In the genomic region with DNA sequence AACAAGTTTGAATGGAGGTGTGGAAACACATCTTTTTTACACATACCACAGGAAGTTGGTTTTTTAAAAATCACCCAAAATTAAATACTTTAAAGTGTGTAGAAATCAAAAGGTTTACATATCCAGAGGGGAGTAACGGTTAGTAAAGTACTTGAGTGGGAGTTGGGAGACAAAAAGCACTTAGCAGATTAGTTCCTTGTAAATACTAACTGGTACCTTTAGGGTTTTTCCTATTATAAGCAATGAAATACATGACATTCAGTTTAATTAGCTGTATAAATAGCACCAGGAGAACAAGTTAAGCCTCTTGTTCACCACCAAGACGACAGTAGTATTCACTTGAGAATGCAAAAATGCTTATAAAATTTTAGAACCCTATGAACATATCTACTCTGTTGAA, we compare ENCODE assay signal across 27 cellular contexts.
"Had no signal": no experiment of that assay in that cellular context is flagged by ENCODE, and none has a peak within 500 bp of the region (broad histone marks: within the 10 kb centered on the region; RNA-seq: fewer than 3 reads in every experiment).

No MANE protein-coding gene starts in this region.

- H3K4me1 Mint-ChIP-seq: stimulated activated effector memory CD8-positive, alpha-beta T cell treated with anti-CD3 and anti-CD28 coated beads, Interleukin-12 subunit alpha, Interleukin-12 subunit beta, amount 100 ng/mL, for 72 hours; stimulated activated memory B cell treated with anti-CD40 and anti-IgM and Interleukin-4, amounts not matched to agents 10 μg/mL and 1 μg/mL and 100 μg/mL, for 72 hours; stimulated activated naive B cell treated with anti-CD40 and anti-IgM and Interleukin-4, amounts not matched to agents 10 μg/mL and 1 μg/mL and 100 μg/mL, for 72 hours; stimulated activated naive CD8-positive, alpha-beta T cell treated with anti-CD3 and anti-CD28 coated beads, Interleukin-15, amount 100 ng/mL, for 72 hours had no signal

- DNase-seq: stimulated activated CD4-positive, alpha-beta T cell treated with anti-CD3 and anti-CD28 coated beads, Interleukin-2, amount 100 ng/mL, for 48 hours; stimulated activated CD4-positive, alpha-beta T cell treated with anti-CD3 and anti-CD28 coated beads, Interleukin-4, amount 100 ng/mL, for 1 hour; stimulated activated CD4-positive, alpha-beta T cell treated with anti-CD3 and anti-CD28 coated beads, Interleukin-4, amount 100 ng/mL, for 24 hours; stimulated activated CD4-positive, alpha-beta T cell treated with anti-CD3 and anti-CD28 coated beads, Interleukin-4, amount 100 ng/mL, for 4 hours; stimulated activated CD8-positive, alpha-beta memory T cell treated with anti-CD3 and anti-CD28 coated beads, Interleukin-4, amount 100 ng/mL, for 48 hours; stimulated activated naive B cell treated with anti-CD40 and anti-IgM and Interleukin-4, amounts not matched to agents 10 μg/mL and 1 μg/mL and 100 μg/mL, for 72 hours; stimulated activated naive CD4-positive, alpha-beta T cell; stimulated activated naive CD4-positive, alpha-beta T cell treated with Interleukin-2 at 50 U/mL for 16 hours; stimulated activated naive CD8-positive, alpha-beta T cell treated with anti-CD3 and anti-CD28 coated beads, Interleukin-15, amount 100 ng/mL, for 72 hours; stimulated activated naive CD8-positive, alpha-beta T cell treated with anti-CD3 and anti-CD28 coated beads, Interleukin-15, Interleukin-2, amounts not matched to agents 100 U/mL and 50 U/mL, for 24 hours; stomach; substantia nigra; testis; thyroid gland; tibial artery; transverse colon; upper lobe of left lung; upper lobe of right lung; uterus had no signal

- H3K4me1 ChIP-seq: stomach, suprapubic skin, testis, thyroid gland, tibial artery, tibial nerve, transverse colon, upper lobe of left lung, upper lobe of right lung, uterus, vagina had no signal

- H3K27me3 ChIP-seq: stomach, suprapubic skin, testis, thyroid gland, tibial artery, tibial nerve, transverse colon, upper lobe of left lung, upper lobe of right lung, uterus, vagina had no signal

- ATAC-seq: stimulated activated effector memory CD8-positive, alpha-beta T cell treated with anti-CD3 and anti-CD28 coated beads, Interleukin-12 subunit alpha, Interleukin-12 subunit beta, amount 100 ng/mL, for 72 hours; stimulated activated memory B cell treated with anti-CD40 and anti-IgM and Interleukin-4, amounts not matched to agents 10 μg/mL and 1 μg/mL and 100 μg/mL, for 72 hours; stimulated activated naive B cell treated with anti-CD40 and anti-IgM and Interleukin-4, amounts not matched to agents 10 μg/mL and 1 μg/mL and 100 μg/mL, for 72 hours; stimulated activated naive CD8-positive, alpha-beta T cell treated with anti-CD3 and anti-CD28 coated beads, Interleukin-15, amount 100 ng/mL, for 72 hours; stimulated activated naive CD8-positive, alpha-beta T cell treated with anti-CD3 and anti-CD28 coated beads, Interleukin-15, Interleukin-2, amounts not matched to agents 100 U/mL and 50 U/mL, for 24 hours; upper lobe of right lung had no signal

- H3K27ac ChIP-seq: stomach, suprapubic skin, testis, thoracic aorta, thyroid gland, tibial artery, tibial nerve, transverse colon, upper lobe of left lung, upper lobe of right lung, uterus, vagina had no signal

- H3K4me3 Mint-ChIP-seq: stimulated activated effector memory CD8-positive, alpha-beta T cell treated with anti-CD3 and anti-CD28 coated beads, Interleukin-12 subunit alpha, Interleukin-12 subunit beta, amount 100 ng/mL, for 72 hours; stimulated activated memory B cell treated with anti-CD40 and anti-IgM and Interleukin-4, amounts not matched to agents 10 μg/mL and 1 μg/mL and 100 μg/mL, for 72 hours; stimulated activated naive B cell treated with anti-CD40 and anti-IgM and Interleukin-4, amounts not matched to agents 10 μg/mL and 1 μg/mL and 100 μg/mL, for 72 hours; stimulated activated naive CD8-positive, alpha-beta T cell treated with anti-CD3 and anti-CD28 coated beads, Interleukin-15, amount 100 ng/mL, for 72 hours; stimulated activated naive CD8-positive, alpha-beta T cell treated with anti-CD3 and anti-CD28 coated beads, Interleukin-15, Interleukin-2, amounts not matched to agents 100 ng/mL and 50 ng/mL, for 24 hours; type B pancreatic cell had no signal

- H3K9me3 ChIP-seq: testis, thoracic aorta, thyroid gland, tibial artery, tibial nerve, upper lobe of right lung, uterus, vagina had no signal

- H3K36me3 Mint-ChIP-seq: stimulated activated effector memory CD8-positive, alpha-beta T cell treated with anti-CD3 and anti-CD28 coated beads, Interleukin-12 subunit alpha, Interleukin-12 subunit beta, amount 100 ng/mL, for 72 hours; stimulated activated memory B cell treated with anti-CD40 and anti-IgM and Interleukin-4, amounts not matched to agents 10 μg/mL and 1 μg/mL and 100 μg/mL, for 72 hours; stimulated activated naive B cell treated with anti-CD40 and anti-IgM and Interleukin-4, amounts not matched to agents 10 μg/mL and 1 μg/mL and 100 μg/mL, for 72 hours; type B pancreatic cell had no signal

- H3K9me3 Mint-ChIP-seq: stimulated activated effector memory CD8-positive, alpha-beta T cell treated with anti-CD3 and anti-CD28 coated beads, Interleukin-12 subunit alpha, Interleukin-12 subunit beta, amount 100 ng/mL, for 72 hours had no signal

- H3K4me3 ChIP-seq: stomach, suprapubic skin, testis, thoracic aorta, thyroid gland, tibial artery, tibial nerve, transverse colon, upper lobe of left lung, upper lobe of right lung, uterus, vagina had no signal

- H3K27ac Mint-ChIP-seq: stimulated activated effector memory CD8-positive, alpha-beta T cell treated with anti-CD3 and anti-CD28 coated beads, Interleukin-12 subunit alpha, Interleukin-12 subunit beta, amount 100 ng/mL, for 72 hours; stimulated activated memory B cell treated with anti-CD40 and anti-IgM and Interleukin-4, amounts not matched to agents 10 μg/mL and 1 μg/mL and 100 μg/mL, for 72 hours; stimulated activated naive B cell treated with anti-CD40 and anti-IgM and Interleukin-4, amounts not matched to agents 10 μg/mL and 1 μg/mL and 100 μg/mL, for 72 hours; stimulated activated naive CD8-positive, alpha-beta T cell treated with anti-CD3 and anti-CD28 coated beads, Interleukin-15, amount 100 ng/mL, for 72 hours; stimulated activated naive CD8-positive, alpha-beta T cell treated with anti-CD3 and anti-CD28 coated beads, Interleukin-15, Interleukin-2, amounts not matched to agents 100 ng/mL and 50 ng/mL, for 24 hours; type B pancreatic cell had no signal

- H3K36me3 ChIP-seq: stomach, suprapubic skin, thoracic aorta, thyroid gland, tibial artery, tibial nerve, transverse colon, upper lobe of left lung, upper lobe of right lung, uterus, vagina had no signal
